ENCODE assay signal across 13 cellular contexts in genomic region chr1:159838715-159839114, GRCh38. TPM values are rescaled to one million over a fixed set of nuclear protein-coding genes. Genes with fewer than 3 reads are reported as not detected.
DNase-seq lines count a peak whose midpoint lies in the region; ATAC-seq lines count a peak whose summit lies in the region.
"Had no signal": no experiment of that assay in that cellular context is flagged by ENCODE, and none has a peak within 500 bp of the region (broad histone marks: within the 10 kb centered on the region; RNA-seq: fewer than 3 reads in every experiment).

No MANE protein-coding gene starts in this region.

- no peaks in the 10 kb centered on the region for H3K9me3 Mint-ChIP-seq in activated T-helper 1 cell treated with anti-CD3 and anti-CD28 coated beads, Interleukin-12 subunit alpha, Interleukin-12 subunit beta, Interleukin-2, Interleukin-4 antibody, amounts not matched to agents 30 ng/mL and 10 ng/mL and 1 ng/mL, durations not matched to agents 14 hours and 24 hours and 36 hours
- H3K9me3 Mint-ChIP-seq: memory B cell had no signal

- no peak overlapping the region for H3K27ac Mint-ChIP-seq in activated T-helper 1 cell treated with anti-CD3 and anti-CD28 coated beads, Interleukin-12 subunit alpha, Interleukin-12 subunit beta, Interleukin-2, Interleukin-4 antibody, amounts not matched to agents 30 ng/mL and 10 ng/mL and 1 ng/mL, durations not matched to agents 14 hours and 24 hours and 36 hours
- H3K27ac Mint-ChIP-seq: memory B cell had no signal

- DNase-seq in kidney tubule cell (ENCODE audit: low spot score): peak; percentile 73
- DNase-seq in left lobe of liver (ENCODE audit: low spot score): no peak
- no peak for DNase-seq in activated T-helper 1 cell treated with anti-CD3 and anti-CD28 coated beads, Interleukin-12 subunit alpha, Interleukin-12 subunit beta, Interleukin-2, Interleukin-4 antibody, amounts not matched to agents 30 ng/mL and 10 ng/mL and 1 ng/mL, durations not matched to agents 14 hours and 24 hours and 36 hours (ENCODE audit: low spot score)
- DNase-seq in stimulated activated naive CD4-positive, alpha-beta T cell treated with Interleukin-2 at 50 U/mL for 16 hours (lab: John Stamatoyannopoulos, UW): no peak
- DNase-seq: aorta, heart right ventricle, tibial artery had no signal

- no peak overlapping the region for H3K4me3 Mint-ChIP-seq in activated T-helper 1 cell treated with anti-CD3 and anti-CD28 coated beads, Interleukin-12 subunit alpha, Interleukin-12 subunit beta, Interleukin-2, Interleukin-4 antibody, amounts not matched to agents 30 ng/mL and 10 ng/mL and 1 ng/mL, durations not matched to agents 14 hours and 24 hours and 36 hours
- H3K4me3 Mint-ChIP-seq: memory B cell had no signal

- H3K36me3 Mint-ChIP-seq in activated T-helper 1 cell treated with anti-CD3 and anti-CD28 coated beads, Interleukin-12 subunit alpha, Interleukin-12 subunit beta, Interleukin-2, Interleukin-4 antibody, amounts not matched to agents 30 ng/mL and 10 ng/mL and 1 ng/mL, durations not matched to agents 14 hours and 24 hours and 36 hours (ENCODE audit: low read depth): no peaks in the 10 kb centered on the region
- H3K36me3 Mint-ChIP-seq: memory B cell had no signal

- ATAC-seq in GM18909 (IDR thresholded peaks at IDR 0.05; ENCODE audit: poor library complexity, unreplicated experiment) (peak; percentile 73), GM21737 (IDR thresholded peaks at IDR 0.05; ENCODE audit: unreplicated experiment) (peak; percentile 32), HG03342 (IDR thresholded peaks at IDR 0.05; ENCODE audit: unreplicated experiment) (peak; percentile 72), left lobe of liver (no peak), HG03196 (IDR thresholded peaks at IDR 0.05; ENCODE audit: unreplicated experiment) (no peak)
- ATAC-seq: heart right ventricle had no signal

- H3K4me1 Mint-ChIP-seq in activated T-helper 1 cell treated with anti-CD3 and anti-CD28 coated beads, Interleukin-12 subunit alpha, Interleukin-12 subunit beta, Interleukin-2, Interleukin-4 antibody, amounts not matched to agents 30 ng/mL and 10 ng/mL and 1 ng/mL, durations not matched to agents 14 hours and 24 hours and 36 hours (ENCODE audit: low read depth): peaks cover 6% of the 10 kb centered on the region
- H3K4me1 Mint-ChIP-seq: memory B cell had no signal

- intact Hi-C loops in activated T-helper 1 cell treated with anti-CD3 and anti-CD28 coated beads, Interleukin-12 subunit alpha, Interleukin-12 subunit beta, Interleukin-2, Interleukin-4 antibody, amounts not matched to agents 30 ng/mL and 10 ng/mL and 1 ng/mL, durations not matched to agents 14 hours and 24 hours and 36 hours (cut with micrococcal nuclease): no loop called here

- H3K27me3 Mint-ChIP-seq in activated T-helper 1 cell treated with anti-CD3 and anti-CD28 coated beads, Interleukin-12 subunit alpha, Interleukin-12 subunit beta, Interleukin-2, Interleukin-4 antibody, amounts not matched to agents 30 ng/mL and 10 ng/mL and 1 ng/mL, durations not matched to agents 14 hours and 24 hours and 36 hours (ENCODE audit: insufficient read depth): peaks cover 29% of the 10 kb centered on the region

RNA-seq across cellular contexts. Expression of gene SLAMF8, which starts 12.0 kb away (rescaled TPM):
- 0.53 TPM for total RNA-seq in left lobe of liver
- total RNA-seq in activated T-helper 1 cell treated with anti-CD3 and anti-CD28 coated beads, Interleukin-12 subunit alpha, Interleukin-12 subunit beta, Interleukin-2, Interleukin-4 antibody, amounts not matched to agents 30 ng/mL and 10 ng/mL and 1 ng/mL, durations not matched to agents 14 hours and 24 hours and 36 hours: 0.49 and 0.69 TPM in 2 replicates

RNA-seq across cellular contexts. Expression of gene VSIG8, which starts 23.7 kb away (rescaled TPM):
- total RNA-seq in left lobe of liver: not detected
- total RNA-seq in activated T-helper 1 cell treated with anti-CD3 and anti-CD28 coated beads, Interleukin-12 subunit alpha, Interleukin-12 subunit beta, Interleukin-2, Interleukin-4 antibody, amounts not matched to agents 30 ng/mL and 10 ng/mL and 1 ng/mL, durations not matched to agents 14 hours and 24 hours and 36 hours: not detected in 2 replicates
- total RNA-seq: activated CD8-positive, alpha-beta memory T cell treated with anti-CD3 and anti-CD28 coated beads for 36 hours; heart right ventricle had no signal

RNA-seq across cellular contexts. Expression of gene FCRL6, which starts 36.6 kb away (rescaled TPM):
- 0.23 TPM for total RNA-seq in left lobe of liver
- not detected in 2 replicates for total RNA-seq in activated T-helper 1 cell treated with anti-CD3 and anti-CD28 coated beads, Interleukin-12 subunit alpha, Interleukin-12 subunit beta, Interleukin-2, Interleukin-4 antibody, amounts not matched to agents 30 ng/mL and 10 ng/mL and 1 ng/mL, durations not matched to agents 14 hours and 24 hours and 36 hours

RNA-seq across cellular contexts. Expression of gene DUSP23, which starts 58.0 kb away (rescaled TPM):
- 35.5 TPM for total RNA-seq in left lobe of liver
- total RNA-seq in activated T-helper 1 cell treated with anti-CD3 and anti-CD28 coated beads, Interleukin-12 subunit alpha, Interleukin-12 subunit beta, Interleukin-2, Interleukin-4 antibody, amounts not matched to agents 30 ng/mL and 10 ng/mL and 1 ng/mL, durations not matched to agents 14 hours and 24 hours and 36 hours: 22.4 and 23.4 TPM in 2 replicates

Comparison
In these comparisons a context has a peak if more than half of its experiments do, and no peak if none do; other contexts are left out.
1. ATAC-seq: peak in GM18909 (single experiment), GM21737 (single experiment) and HG03342 (single experiment); none in left lobe of liver (single experiment) and HG03196 (single experiment).